Comparison of ENCODE assay signal across 8 cellular contexts in genomic region chr13:31742102-31742695, GRCh38. TPM values are rescaled to one million over a fixed set of nuclear protein-coding genes. Genes with fewer than 3 reads are reported as not detected.
A peak's percentile ranks its signal among the peaks of the same experiment; 100 is the strongest.
DNase-seq lines count a peak whose midpoint lies in the region; ATAC-seq and TF ChIP-seq lines count a peak whose summit lies in the region.

No MANE protein-coding gene starts in this region.

- H3K4me3 Mint-ChIP-seq in activated B cell treated with CpG ODN at 0.5 μM for 24 hours, result no peak overlapping the region
- H3K4me3 Mint-ChIP-seq in central memory CD8-positive, alpha-beta T cell, result no peak overlapping the region

- peaks cover 2% of the 10 kb centered on the region for H3K27me3 Mint-ChIP-seq in activated B cell treated with CpG ODN at 0.5 μM for 24 hours
- H3K27me3 Mint-ChIP-seq in central memory CD8-positive, alpha-beta T cell, result peaks cover 30% of the 10 kb centered on the region

- H3K27ac Mint-ChIP-seq in activated B cell treated with CpG ODN at 0.5 μM for 24 hours, result no peak overlapping the region
- H3K27ac Mint-ChIP-seq in central memory CD8-positive, alpha-beta T cell (ENCODE audit: low read depth), result no peak overlapping the region

- CTCF ChIA-PET in activated B cell treated with CpG ODN at 0.5 μM for 24 hours (lab: Charles Lee), result interaction anchor here (1.4 to 2.4 kb wide), 2 partner anchors 311 to 506 kb away, joined by 3 to 10 read pairs; no protein-coding TSS in a partner anchor

- ATAC-seq in HG02763 (IDR thresholded peaks at IDR 0.05; ENCODE audit: unreplicated experiment) (peak; percentile 90), activated B cell treated with CpG ODN at 0.5 μM for 24 hours (ENCODE audit: low read depth) (peak; percentile 69), left lobe of liver (peak; percentile 98)
- peak; percentile 62 for ATAC-seq in central memory CD8-positive, alpha-beta T cell (replicated peaks; ENCODE audit: extremely low read depth, poor library complexity, severe bottlenecking)

- peak; percentile 52 for DNase-seq in NK-92 treated with Interleukin-12 subunit alpha and Interleukin-12 subunit beta, amount 100 ng/mL, for 24 hours (lab: John Stamatoyannopoulos, UW)
- no peak for DNase-seq in NK-92 (lab: John Stamatoyannopoulos, UW; ENCODE audit: unreplicated experiment)
- peak; percentile 58 to 72 for DNase-seq in NCI-H1930 (lab: John Stamatoyannopoulos, UW)
- DNase-seq in activated B cell treated with CpG ODN at 0.5 μM for 24 hours, result peak; percentile 22
- DNase-seq in central memory CD8-positive, alpha-beta T cell (ENCODE audit: low spot score in 2 of 2), result peak; percentile 13 to 35
- peak; percentile 60 for DNase-seq in left lobe of liver (ENCODE audit: low spot score)
- DNase-seq in stimulated activated CD4-positive, alpha-beta T cell treated with anti-CD3 and anti-CD28 coated beads, Interleukin-4, amount 100 ng/mL, for 24 hours, result peak; percentile 67

- POLR2A ChIA-PET in activated B cell treated with CpG ODN at 0.5 μM for 24 hours (lab: Charles Lee), result no interaction called here

- H3K9me3 Mint-ChIP-seq in activated B cell treated with CpG ODN at 0.5 μM for 24 hours, result no peaks in the 10 kb centered on the region
- H3K9me3 Mint-ChIP-seq in central memory CD8-positive, alpha-beta T cell, result no peaks in the 10 kb centered on the region

- no peaks in the 10 kb centered on the region for H3K4me1 Mint-ChIP-seq in activated B cell treated with CpG ODN at 0.5 μM for 24 hours
- peaks cover 5% of the 10 kb centered on the region for H3K4me1 Mint-ChIP-seq in central memory CD8-positive, alpha-beta T cell

- intact Hi-C loops in activated B cell treated with CpG ODN at 0.5 μM for 24 hours (cut with micrococcal nuclease), result loop anchor here (1.0 kb wide), 2 partner anchors 311 to 506 kb away; no protein-coding TSS in a partner anchor

- peak; percentile 90 for TF ChIP-seq CTCF in activated B cell treated with CpG ODN at 0.5 μM for 24 hours (IDR thresholded peaks at IDR 0.05)

- H3K36me3 Mint-ChIP-seq in activated B cell treated with CpG ODN at 0.5 μM for 24 hours (ENCODE audit: low read depth), result no peaks in the 10 kb centered on the region
- H3K36me3 Mint-ChIP-seq in central memory CD8-positive, alpha-beta T cell (ENCODE audit: insufficient read depth), result no peaks in the 10 kb centered on the region

RNA-seq across cellular contexts. Expression of gene RXFP2, which starts 2.9 kb away (rescaled TPM):
- total RNA-seq in activated B cell treated with CpG ODN at 0.5 μM for 24 hours (not detected in 2 replicates), left lobe of liver (not detected)
